ENCODE assay signal across 11 cellular contexts in the genomic region with DNA sequence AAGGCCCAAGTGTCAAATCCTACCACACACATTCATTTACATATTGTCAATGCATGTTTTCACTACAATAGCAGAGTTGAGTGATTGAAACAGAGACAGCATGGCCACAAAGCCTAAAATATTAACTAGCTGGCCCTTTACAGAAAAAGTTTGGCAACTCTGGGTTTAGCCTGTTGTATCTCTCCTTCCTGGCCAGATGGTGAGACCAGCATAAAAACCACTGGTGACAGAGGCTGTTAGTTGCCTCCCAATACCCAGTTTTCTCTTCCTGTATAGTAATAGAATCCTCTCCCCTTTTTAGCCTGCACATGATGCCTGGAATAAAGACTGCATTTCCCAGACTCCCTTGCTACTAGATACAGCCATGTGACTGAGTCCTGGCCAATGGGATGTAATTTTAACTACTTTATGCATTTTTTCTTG.
DNase-seq lines count a peak whose midpoint lies in the region; ATAC-seq and TF ChIP-seq lines count a peak whose summit lies in the region.
"Had no signal": no experiment of that assay in that cellular context is flagged by ENCODE, and none has a peak within 500 bp of the region (broad histone marks: within the 10 kb centered on the region; RNA-seq: fewer than 3 reads in every experiment).

No MANE protein-coding gene starts in this region.

- POLR2A ChIA-PET in activated naive CD8-positive, alpha-beta T cell treated with anti-CD3 and anti-CD28 coated beads, Interleukin-2, amount 10 ng/mL, durations not matched to agents 7 days and 5 days (lab: Charles Lee), result interaction anchor here (0.8 to 2.2 kb wide), 3 partner anchors 99 to 113 kb away, joined by 3 to 8 read pairs (median 3); a partner anchor contains a TSS

- no peaks in the 10 kb centered on the region for H3K79me2 ChIP-seq in MM.1S (ENCODE audit: low read length)

- no peaks in the 10 kb centered on the region for H3K27me3 Mint-ChIP-seq in activated naive CD8-positive, alpha-beta T cell treated with anti-CD3 and anti-CD28 coated beads, Interleukin-2, amount 10 ng/mL, durations not matched to agents 7 days and 5 days
- no peaks in the 10 kb centered on the region for H3K27me3 Mint-ChIP-seq in activated naive CD8-positive, alpha-beta T cell treated with anti-CD3 and anti-CD28 coated beads for 36 hours
- H3K27me3 Mint-ChIP-seq in stimulated activated naive B cell treated with anti-CD40 and anti-IgM and Interleukin-4, amounts not matched to agents 10 μg/mL and 1 μg/mL and 100 μg/mL, for 72 hours, result no peaks in the 10 kb centered on the region
- H3K27me3 Mint-ChIP-seq in endothelial cell (ENCODE audit: unreplicated experiment) (no peaks in the 10 kb centered on the region), immature natural killer cell (ENCODE audit: low read depth in 3 of 3) (no peaks in the 10 kb centered on the region)
- H3K27me3 Mint-ChIP-seq: B cell had no signal

- H3K4me3 ChIP-seq in MM.1S (ENCODE audit: low read length), result no peak overlapping the region

- H4K20me1 ChIP-seq in MM.1S (ENCODE audit: insufficient read depth, low read length), result no peaks in the 10 kb centered on the region

- TF ChIP-seq CTCF in MM.1S (IDR thresholded peaks at IDR 0.05; ENCODE audit: low read length) (no peak), endothelial cell (IDR thresholded peaks at IDR 0.05; ENCODE audit: unreplicated experiment) (no peak)

- peaks cover 29% of the 10 kb centered on the region for H3K36me3 Mint-ChIP-seq in activated naive CD8-positive, alpha-beta T cell treated with anti-CD3 and anti-CD28 coated beads, Interleukin-2, amount 10 ng/mL, durations not matched to agents 7 days and 5 days
- H3K36me3 Mint-ChIP-seq in activated naive CD8-positive, alpha-beta T cell treated with anti-CD3 and anti-CD28 coated beads for 36 hours, result peaks cover 5% of the 10 kb centered on the region
- H3K36me3 Mint-ChIP-seq in stimulated activated naive B cell treated with anti-CD40 and anti-IgM and Interleukin-4, amounts not matched to agents 10 μg/mL and 1 μg/mL and 100 μg/mL, for 72 hours, result no peaks in the 10 kb centered on the region
- H3K36me3 Mint-ChIP-seq in endothelial cell (ENCODE audit: low read depth, unreplicated experiment), result no peaks in the 10 kb centered on the region
- H3K36me3 Mint-ChIP-seq in immature natural killer cell, result no peaks in the 10 kb centered on the region

- H3K27ac Mint-ChIP-seq in activated naive CD8-positive, alpha-beta T cell treated with anti-CD3 and anti-CD28 coated beads, Interleukin-2, amount 10 ng/mL, durations not matched to agents 7 days and 5 days, result no peak overlapping the region
- H3K27ac Mint-ChIP-seq in activated naive CD8-positive, alpha-beta T cell treated with anti-CD3 and anti-CD28 coated beads for 36 hours, result no peak overlapping the region
- H3K27ac Mint-ChIP-seq in stimulated activated naive B cell treated with anti-CD40 and anti-IgM and Interleukin-4, amounts not matched to agents 10 μg/mL and 1 μg/mL and 100 μg/mL, for 72 hours, result peak overlapping the region; percentile 4
- no peak overlapping the region for H3K27ac Mint-ChIP-seq in endothelial cell (ENCODE audit: unreplicated experiment)
- H3K27ac Mint-ChIP-seq in immature natural killer cell, result no peak overlapping the region
- H3K27ac Mint-ChIP-seq: B cell had no signal

- peaks cover 2% of the 10 kb centered on the region for H3K9me3 Mint-ChIP-seq in activated naive CD8-positive, alpha-beta T cell treated with anti-CD3 and anti-CD28 coated beads, Interleukin-2, amount 10 ng/mL, durations not matched to agents 7 days and 5 days
- peaks cover 2% of the 10 kb centered on the region for H3K9me3 Mint-ChIP-seq in activated naive CD8-positive, alpha-beta T cell treated with anti-CD3 and anti-CD28 coated beads for 36 hours
- H3K9me3 Mint-ChIP-seq in stimulated activated naive B cell treated with anti-CD40 and anti-IgM and Interleukin-4, amounts not matched to agents 10 μg/mL and 1 μg/mL and 100 μg/mL, for 72 hours, result no peaks in the 10 kb centered on the region
- no peaks in the 10 kb centered on the region for H3K9me3 Mint-ChIP-seq in endothelial cell (ENCODE audit: unreplicated experiment)
- no peaks in the 10 kb centered on the region for H3K9me3 Mint-ChIP-seq in immature natural killer cell

- H3K27me3 ChIP-seq in MM.1S (replicated peaks; ENCODE audit: insufficient read depth, low read length), result no peaks in the 10 kb centered on the region

- H3K9me2 ChIP-seq in MM.1S (replicated peaks; ENCODE audit: insufficient read depth, low read length), result no peaks in the 10 kb centered on the region

- H3F3A ChIP-seq in MM.1S (ENCODE audit: insufficient read depth, low read length), result no peaks in the 10 kb centered on the region

- H2AFZ ChIP-seq in MM.1S (ENCODE audit: low read length), result no peak overlapping the region

- no peak overlapping the region for H3K4me2 ChIP-seq in MM.1S (ENCODE audit: low read depth, low read length)

- no peak overlapping the region for H3K9ac ChIP-seq in MM.1S (ENCODE audit: low read length)

- DNase-seq in activated naive CD8-positive, alpha-beta T cell treated with anti-CD3 and anti-CD28 coated beads, Interleukin-2, amount 10 ng/mL, durations not matched to agents 7 days and 5 days, result no peak
- no peak for DNase-seq in activated naive CD8-positive, alpha-beta T cell treated with anti-CD3 and anti-CD28 coated beads for 36 hours
- peak; percentile 17 for DNase-seq in MM.1S
- no peak for DNase-seq in stimulated activated naive B cell treated with anti-CD40 and anti-IgM and Interleukin-4, amounts not matched to agents 10 μg/mL and 1 μg/mL and 100 μg/mL, for 72 hours
- DNase-seq in endothelial cell (ENCODE audit: low spot score), result no peak
- no peak for DNase-seq in NCI-H2029 treated with DMSO at 0.1 percent for 48 hours (lab: John Stamatoyannopoulos, UW)
- no peak for DNase-seq in immature natural killer cell
- DNase-seq: foreskin melanocyte, NCI-H2029 had no signal

- H3K27ac ChIP-seq in MM.1S (ENCODE audit: low read length), result no peak overlapping the region; the same call in 1 of the 2 replicates

- H3K9me3 ChIP-seq in MM.1S (replicated peaks; ENCODE audit: insufficient read depth, low read length), result no peaks in the 10 kb centered on the region

- no peak overlapping the region for H3K4me3 Mint-ChIP-seq in activated naive CD8-positive, alpha-beta T cell treated with anti-CD3 and anti-CD28 coated beads, Interleukin-2, amount 10 ng/mL, durations not matched to agents 7 days and 5 days
- H3K4me3 Mint-ChIP-seq in activated naive CD8-positive, alpha-beta T cell treated with anti-CD3 and anti-CD28 coated beads for 36 hours, result no peak overlapping the region
- H3K4me3 Mint-ChIP-seq in stimulated activated naive B cell treated with anti-CD40 and anti-IgM and Interleukin-4, amounts not matched to agents 10 μg/mL and 1 μg/mL and 100 μg/mL, for 72 hours, result no peak overlapping the region
- H3K4me3 Mint-ChIP-seq in endothelial cell (ENCODE audit: unreplicated experiment) (no peak overlapping the region), immature natural killer cell (no peak overlapping the region)
- H3K4me3 Mint-ChIP-seq: B cell had no signal

- peak; percentile 48 for ATAC-seq in activated naive CD8-positive, alpha-beta T cell treated with anti-CD3 and anti-CD28 coated beads, Interleukin-2, amount 10 ng/mL, durations not matched to agents 7 days and 5 days (ENCODE audit: low read depth)
- ATAC-seq in HG02884 (IDR thresholded peaks at IDR 0.05; ENCODE audit: unreplicated experiment), result peak; percentile 39
- peak in 1 of 2 donors; percentile 10 for ATAC-seq in stimulated activated naive B cell treated with anti-CD40 and anti-IgM and Interleukin-4, amounts not matched to agents 10 μg/mL and 1 μg/mL and 100 μg/mL, for 72 hours (replicated peaks)

- H3K4me1 Mint-ChIP-seq in activated naive CD8-positive, alpha-beta T cell treated with anti-CD3 and anti-CD28 coated beads, Interleukin-2, amount 10 ng/mL, durations not matched to agents 7 days and 5 days, result peaks cover 20% of the 10 kb centered on the region
- H3K4me1 Mint-ChIP-seq in activated naive CD8-positive, alpha-beta T cell treated with anti-CD3 and anti-CD28 coated beads for 36 hours, result peaks cover 21% of the 10 kb centered on the region
- H3K4me1 Mint-ChIP-seq in stimulated activated naive B cell treated with anti-CD40 and anti-IgM and Interleukin-4, amounts not matched to agents 10 μg/mL and 1 μg/mL and 100 μg/mL, for 72 hours, result peaks cover 12 to 18% of the 10 kb centered on the region in 2 donors
- H3K4me1 Mint-ChIP-seq in endothelial cell (ENCODE audit: unreplicated experiment) (peaks cover 11% of the 10 kb centered on the region), immature natural killer cell (no peaks in the 10 kb centered on the region)

- no peaks in the 10 kb centered on the region for H3K36me3 ChIP-seq in MM.1S (replicated peaks; ENCODE audit: insufficient read depth, low read length)

- H3K4me1 ChIP-seq in MM.1S (ENCODE audit: low read length), result peaks cover 14% of the 10 kb centered on the region
